ENCODE assay signal across 13 cellular contexts in genomic region chr14:76576047-76576741, GRCh38.
DNase-seq lines count a peak whose midpoint lies in the region; ATAC-seq and TF ChIP-seq lines count a peak whose summit lies in the region.
"Had no signal": no experiment of that assay in that cellular context is flagged by ENCODE, and none has a peak within 500 bp of the region (broad histone marks: within the 10 kb centered on the region; RNA-seq: fewer than 3 reads in every experiment).

No MANE protein-coding gene starts in this region.

- WGBS in esophagus squamous epithelium, 2 donors = 40 to 61% methylated on average over 7 to 8 of the region's 8 CpGs

- RAD21 ChIA-PET in HCT116 (lab: Charles Lee; ENCODE audit: low non-redundant PET in 1 of 2, low total read pairs in 2 of 2, uncharacterized antibody in 2 of 2, unreplicated experiment in 2 of 2) = no interaction called here

- peaks cover 0 to 5% of the 10 kb centered on the region in 2 experiments; a peak in 1 of 4 replicates for H3K4me1 ChIP-seq in HCT116 (ENCODE audit: control insufficient read depth in 1 of 2, insufficient read depth in 2 of 2, low read length in 2 of 2)
- peaks cover 0 to 12% (median 0%) of the 10 kb centered on the region in 3 donors for H3K4me1 ChIP-seq in esophagus squamous epithelium

- TF ChIP-seq POLR2A in HCT116 (IDR thresholded peaks at IDR 0.05; ENCODE audit: borderline replicate concordance, extremely low read depth, insufficient read depth, insufficient read length) (no peak), esophagus squamous epithelium (IDR thresholded peaks at IDR 0.05) (no peak)

- no peaks in the 10 kb centered on the region for H3K9me2 ChIP-seq in HCT116 (ENCODE audit: insufficient read depth)

- no peak overlapping the region for H2AFZ ChIP-seq in HCT116 (ENCODE audit: low read depth, low read length, poor library complexity, severe bottlenecking)
- H2AFZ ChIP-seq: hepatocyte had no signal

- POLR2A ChIA-PET in HCT116 (lab: Charles Lee) = no interaction called here

- H3K27ac ChIP-seq in HCT116 (ENCODE audit: low read depth, low read length) = no peak overlapping the region
- no peak overlapping the region for H3K27ac ChIP-seq in esophagus squamous epithelium
- H3K27ac ChIP-seq: hepatocyte, lower lobe of right lung, stomach had no signal

- H3K9me3 ChIP-seq in HCT116 (ENCODE audit: control insufficient read depth in 1 of 2, insufficient read depth in 1 of 2, low read depth in 1 of 2, low read length in 2 of 2) = no peaks in the 10 kb centered on the region
- no peaks in the 10 kb centered on the region for H3K9me3 ChIP-seq in esophagus squamous epithelium
- H3K9me3 ChIP-seq: lower lobe of right lung, stomach had no signal

- TF ChIP-seq CTCF in HCT116 (IDR thresholded peaks at IDR 0.05 in 2 of 3, conservative IDR thresholded peaks at IDR 0.05 in 1 of 3; ENCODE audit: borderline replicate concordance in 1 of 3, insufficient read depth in 1 of 3, low read depth in 2 of 3, low read length in 2 of 3) (no peak), esophagus squamous epithelium (IDR thresholded peaks at IDR 0.05) (no peak), GM10266 (IDR thresholded peaks at IDR 0.05; ENCODE audit: control insufficient read depth, insufficient read depth, low read depth, missing control alignments) (no peak)

- CTCF ChIA-PET in HCT116 (lab: Charles Lee) = no interaction called here

- no peak overlapping the region for H3K4me3 ChIP-seq in HCT116 (replicated peaks in 1 of 2; ENCODE audit: low read depth in 1 of 2, low read length in 2 of 2)
- no peak overlapping the region for H3K4me3 ChIP-seq in esophagus squamous epithelium
- H3K4me3 ChIP-seq: hepatocyte, lower lobe of right lung, stomach had no signal

- no peaks in the 10 kb centered on the region for H3K79me2 ChIP-seq in HCT116 (ENCODE audit: insufficient read depth, low read length)
- H3K79me2 ChIP-seq: hepatocyte had no signal

- DNase-seq in Ammon's horn (ENCODE audit: low spot score) = peak; percentile 27
- no peak for DNase-seq in HCT116 (ENCODE audit: low read depth, low spot score)
- DNase-seq in NCI-H748 (lab: John Stamatoyannopoulos, UW; ENCODE audit: unreplicated experiment) = peak; percentile 78
- DNase-seq in glomerular endothelial cell (ENCODE audit: extremely low read depth, low read depth, low spot score) = peak; percentile 33
- DNase-seq in GOT3 (lab: John Stamatoyannopoulos, UW) = no peak
- no peak for DNase-seq in esophagus squamous epithelium (lab: John Stamatoyannopoulos, UW)
- DNase-seq in activated CD4-positive, alpha-beta T cell treated with anti-CD3 and anti-CD28 coated beads for 1 hour = no peak
- no peak for DNase-seq in GM10266 (ENCODE audit: extremely low spot score)
- DNase-seq: activated CD8-positive, alpha-beta T cell treated with anti-CD3 and anti-CD28 coated beads, Interleukin-2, amount 10 ng/mL, durations not matched to agents 7 days and 5 days; activated gamma-delta T cell treated with Interleukin-2 at 50 U/mL for 16 hours; lower lobe of right lung; stomach had no signal

- H3K27me3 ChIP-seq in HCT116 (ENCODE audit: insufficient read depth, low read length) (no peaks in the 10 kb centered on the region), esophagus squamous epithelium (peaks cover 0 to 36% (median 0%) of the 10 kb centered on the region in 4 donors)
- H3K27me3 ChIP-seq: hepatocyte had no signal

- no TSS peak for BruUV-seq in HCT116 (replicated peaks; lab: Mats Ljungman, UMichigan)

- no peak overlapping the region for H3K9ac ChIP-seq in HCT116 (ENCODE audit: low read length)

- TF ChIP-seq RAD21 in HCT116 (IDR thresholded peaks at IDR 0.05; ENCODE audit: low read depth) = no peak

- no peaks in the 10 kb centered on the region for H4K20me1 ChIP-seq in HCT116 (ENCODE audit: insufficient read depth)

- intact Hi-C loops in HCT116 (cut with micrococcal nuclease) (no loop called here), esophagus squamous epithelium (cut with DNase I) (no loop called here)

- no peaks in the 10 kb centered on the region for H3K36me3 ChIP-seq in HCT116 (ENCODE audit: control insufficient read depth in 1 of 2, insufficient read depth in 2 of 2, low read length in 2 of 2)
- H3K36me3 ChIP-seq in esophagus squamous epithelium = no peaks in the 10 kb centered on the region
- H3K36me3 ChIP-seq: lower lobe of right lung, stomach had no signal

- no peak for ATAC-seq in HCT116
- ATAC-seq: activated CD8-positive, alpha-beta T cell treated with anti-CD3 and anti-CD28 coated beads, Interleukin-2, amount 10 ng/mL, durations not matched to agents 7 days and 5 days; lower lobe of right lung had no signal

- H3K4me2 ChIP-seq in HCT116 (ENCODE audit: low read length) = peak overlapping the region; percentile 13; the same call in 1 of the 2 replicates
- H3K4me2 ChIP-seq: hepatocyte had no signal

TF ChIP-seq in HCT116, 20 proteins besides CTCF, POLR2A, EP300 and RAD21:
- TF ChIP-seq EGR1 (IDR thresholded peaks at IDR 0.05; ENCODE audit: low read depth) (no peak), SRF (IDR thresholded peaks at IDR 0.05; ENCODE audit: low read depth) (no peak), REST (IDR thresholded peaks at IDR 0.05; ENCODE audit: low read depth) (no peak), SIN3A (IDR thresholded peaks at IDR 0.05; ENCODE audit: low read depth) (no peak), YY1 (IDR thresholded peaks at IDR 0.05; ENCODE audit: extremely low read depth, insufficient replicate concordance, low read depth, low read length) (no peak), TCF7L2 (IDR thresholded peaks at IDR 0.05; ENCODE audit: borderline replicate concordance, extremely low read depth, insufficient read depth, insufficient read length) (no peak), CBX3 (IDR thresholded peaks at IDR 0.05; ENCODE audit: low read depth) (no peak), ELF1 (IDR thresholded peaks at IDR 0.05; ENCODE audit: borderline replicate concordance, low read depth) (no peak), FOSL1 (IDR thresholded peaks at IDR 0.05; ENCODE audit: low read depth) (no peak), JUND (IDR thresholded peaks at IDR 0.05) (no peak), EZH2 (IDR thresholded peaks at IDR 0.05) (no peak), ZFX (IDR thresholded peaks at IDR 0.05) (no peak), EZH2phosphoT487 (IDR thresholded peaks at IDR 0.05; ENCODE audit: borderline replicate concordance) (no peak), SP1 (IDR thresholded peaks at IDR 0.05; ENCODE audit: low read depth) (no peak), CEBPB (IDR thresholded peaks at IDR 0.05; ENCODE audit: low read depth) (no peak), POLR2AphosphoS5 (IDR thresholded peaks at IDR 0.05; ENCODE audit: low read depth, low read length) (no peak), ZNF274 (IDR thresholded peaks at IDR 0.05; ENCODE audit: low read depth, low read length) (no peak)
- TF ChIP-seq, protein P1, sequence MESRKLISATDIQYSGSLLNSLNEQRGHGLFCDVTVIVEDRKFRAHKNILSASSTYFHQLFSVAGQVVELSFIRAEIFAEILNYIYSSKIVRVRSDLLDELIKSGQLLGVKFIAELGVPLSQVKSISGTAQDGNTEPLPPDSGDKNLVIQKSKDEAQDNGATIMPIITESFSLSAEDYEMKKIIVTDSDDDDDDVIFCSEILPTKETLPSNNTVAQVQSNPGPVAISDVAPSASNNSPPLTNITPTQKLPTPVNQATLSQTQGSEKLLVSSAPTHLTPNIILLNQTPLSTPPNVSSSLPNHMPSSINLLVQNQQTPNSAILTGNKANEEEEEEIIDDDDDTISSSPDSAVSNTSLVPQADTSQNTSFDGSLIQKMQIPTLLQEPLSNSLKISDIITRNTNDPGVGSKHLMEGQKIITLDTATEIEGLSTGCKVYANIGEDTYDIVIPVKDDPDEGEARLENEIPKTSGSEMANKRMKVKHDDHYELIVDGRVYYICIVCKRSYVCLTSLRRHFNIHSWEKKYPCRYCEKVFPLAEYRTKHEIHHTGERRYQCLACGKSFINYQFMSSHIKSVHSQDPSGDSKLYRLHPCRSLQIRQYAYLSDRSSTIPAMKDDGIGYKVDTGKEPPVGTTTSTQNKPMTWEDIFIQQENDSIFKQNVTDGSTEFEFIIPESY (IDR thresholded peaks at IDR 0.05; ENCODE audit: extremely low read depth, insufficient replicate concordance, low read length) = no peak
- TF ChIP-seq, protein P2, sequence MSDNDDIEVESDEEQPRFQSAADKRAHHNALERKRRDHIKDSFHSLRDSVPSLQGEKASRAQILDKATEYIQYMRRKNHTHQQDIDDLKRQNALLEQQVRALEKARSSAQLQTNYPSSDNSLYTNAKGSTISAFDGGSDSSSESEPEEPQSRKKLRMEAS (IDR thresholded peaks at IDR 0.05) = no peak

Comparison
In these comparisons a context has a peak if more than half of its experiments do, and no peak if none do; other contexts are left out.
1. DNase-seq: peak in Ammon's horn (single experiment), NCI-H748 (single experiment) and glomerular endothelial cell (single experiment); none in HCT116 (single experiment), GOT3 (single experiment), esophagus squamous epithelium (single experiment), activated CD4-positive, alpha-beta T cell treated with anti-CD3 and anti-CD28 coated beads for 1 hour (single experiment) and GM10266 (single experiment).